8 cellular contexts compared by ENCODE assay signal in genomic region chr17:46225274-46225794, GRCh38. TPM values are rescaled to one million over a fixed set of nuclear protein-coding genes. Genes with fewer than 3 reads are reported as not detected.
DNase-seq lines count a peak whose midpoint lies in the region; ATAC-seq and TF ChIP-seq lines count a peak whose summit lies in the region.
"Not testable (repeated sequence)": the region's sequence is repeated elsewhere in the genome, so short reads cannot be mapped to it uniquely, and the experiment has no call there.

No MANE protein-coding gene starts in this region.

- TF ChIP-seq CTCF in esophagus muscularis mucosa (IDR thresholded peaks at IDR 0.05) = not testable (repeated sequence)

- not testable (repeated sequence) for H3K36me3 Mint-ChIP-seq in activated T-cell treated with anti-CD3 and anti-CD28 coated beads, Interleukin-2, amount 50 U/mL, for 24 hours (ENCODE audit: low read depth)

- not testable (repeated sequence) for TF ChIP-seq EP300 in esophagus muscularis mucosa (IDR thresholded peaks at IDR 0.05)

- H3K4me3 ChIP-seq in Jurkat, Clone E6-1 (ENCODE audit: low read length) = peak overlapping the region; percentile 55
- H3K4me3 ChIP-seq in esophagus muscularis mucosa (peak overlapping the region; percentile 64 to 95 (median 75)), muscle layer of colon (ENCODE audit: low read depth in 1 of 2, low read length in 2 of 2) (peak overlapping the region; percentile 50 to 56)

- ATAC-seq in GM21619 (IDR thresholded peaks at IDR 0.05; ENCODE audit: unreplicated experiment) = peak; percentile 99

- DNase-seq in DMS153 treated with DMSO at 0.1 percent for 48 hours (lab: John Stamatoyannopoulos, UW; ENCODE audit: unreplicated experiment) (peak; percentile 59), OCI-M2 (lab: John Stamatoyannopoulos, UW; ENCODE audit: unreplicated experiment) (peak; percentile 89), esophagus muscularis mucosa (ENCODE audit: extremely low spot score) (peak; percentile 96)
- peak; percentile 91 for DNase-seq in Jurkat, Clone E6-1 (ENCODE audit: low read depth, low spot score)
- DNase-seq in activated T-cell treated with anti-CD3 and anti-CD28 coated beads, Interleukin-2, amount 50 U/mL, for 24 hours = peak; percentile 95
- DNase-seq in stimulated activated CD8-positive, alpha-beta memory T cell treated with anti-CD3 and anti-CD28 coated beads, Interleukin-4, amount 100 ng/mL, for 48 hours = peak; percentile 97

- not testable (repeated sequence) for H3K4me1 ChIP-seq in esophagus muscularis mucosa; muscle layer of colon (ENCODE audit: insufficient read depth, low read length)

- not testable (repeated sequence) for H3K9me3 ChIP-seq in esophagus muscularis mucosa; muscle layer of colon (ENCODE audit: low read length)

- TF ChIP-seq POLR2A in esophagus muscularis mucosa (IDR thresholded peaks at IDR 0.05; ENCODE audit: low read depth) = not testable (repeated sequence)

- H3K4me3 Mint-ChIP-seq in activated T-cell treated with anti-CD3 and anti-CD28 coated beads, Interleukin-2, amount 50 U/mL, for 24 hours = peak overlapping the region; percentile 83

- H3K36me3 ChIP-seq in esophagus muscularis mucosa; muscle layer of colon (ENCODE audit: insufficient read depth, low read length): not testable (repeated sequence)

- under 1% methylated on average over 17 of the region's 22 CpGs for WGBS in esophagus muscularis mucosa

- not testable (repeated sequence) for H3K4me1 Mint-ChIP-seq in activated T-cell treated with anti-CD3 and anti-CD28 coated beads, Interleukin-2, amount 50 U/mL, for 24 hours (ENCODE audit: low read depth)

- not testable (repeated sequence) for H3K27me3 Mint-ChIP-seq in activated T-cell treated with anti-CD3 and anti-CD28 coated beads, Interleukin-2, amount 50 U/mL, for 24 hours

- intact Hi-C loops in esophagus muscularis mucosa (cut with DNase I) = not testable (repeated sequence)

- not testable (repeated sequence) for H3K9me3 Mint-ChIP-seq in activated T-cell treated with anti-CD3 and anti-CD28 coated beads, Interleukin-2, amount 50 U/mL, for 24 hours

- not testable (repeated sequence) for H3K27me3 ChIP-seq in esophagus muscularis mucosa; muscle layer of colon (ENCODE audit: control insufficient read depth in 1 of 2, insufficient read depth in 2 of 2, low read length in 2 of 2)

- H3K27ac Mint-ChIP-seq in activated T-cell treated with anti-CD3 and anti-CD28 coated beads, Interleukin-2, amount 50 U/mL, for 24 hours = peak overlapping the region; percentile 92

- peak overlapping the region; percentile 55 to 79 (median 75) for H3K27ac ChIP-seq in esophagus muscularis mucosa (replicated peaks in 1 of 4)
- peak overlapping the region; percentile 35 for H3K27ac ChIP-seq in muscle layer of colon (ENCODE audit: low read depth, low read length)

- H3K9ac ChIP-seq in muscle layer of colon (ENCODE audit: low read length) = not testable (repeated sequence)

RNA-seq across cellular contexts. Expression of gene KANSL1, which starts 32.1 kb away (rescaled TPM):
- 41.7 TPM for polyA plus RNA-seq in Jurkat, Clone E6-1 (2012; ENCODE audit: insufficient read depth, insufficient read length)
- total RNA-seq in esophagus muscularis mucosa = 100 to 1,000 TPM in 1 of 4 donors, 10 to 100 TPM in 3; 55.0 to 124 (median 70.0) TPM

Comparison
In these comparisons a context has a peak if more than half of its experiments do, and no peak if none do; other contexts are left out.
1. Peak in every context shown above with its lines: DNase-seq, ATAC-seq, H3K4me3 ChIP-seq and H3K27ac ChIP-seq.